In the genomic region with DNA sequence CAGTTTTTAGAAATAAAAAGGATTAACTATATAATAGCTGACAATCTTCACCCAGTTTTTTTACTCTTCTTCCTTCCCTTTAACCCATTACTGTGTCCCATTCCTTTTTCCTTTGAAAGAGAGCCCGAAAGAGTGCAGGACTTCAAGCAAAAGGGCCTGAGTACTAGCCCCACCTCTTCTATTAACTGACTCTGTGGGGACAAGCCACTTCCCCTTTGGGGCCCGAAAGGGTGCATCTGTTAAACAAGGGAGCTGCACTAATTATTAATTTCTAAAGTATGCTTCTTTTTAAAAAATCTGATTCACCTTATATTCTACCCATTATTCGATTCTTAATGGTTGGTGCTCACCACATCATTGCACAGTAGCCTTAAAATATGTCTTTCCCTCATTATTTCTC, we compare ENCODE assay signal across 8 cellular contexts. TPM values are rescaled to one million over a fixed set of nuclear protein-coding genes. Genes with fewer than 3 reads are reported as not detected.
A peak's percentile ranks its signal among the peaks of the same experiment; 100 is the strongest.
DNase-seq lines count a peak whose midpoint lies in the region; ATAC-seq and TF ChIP-seq lines count a peak whose summit lies in the region.

No MANE protein-coding gene starts in this region.

- TF ChIP-seq CTCF in progenitor cell of endocrine pancreas (IDR thresholded peaks at IDR 0.05; ENCODE audit: unreplicated experiment) (no peak), foreskin keratinocyte (conservative IDR thresholded peaks at IDR 0.05) (no peak)

- ATAC-seq in GM18867 (IDR thresholded peaks at IDR 0.05; ENCODE audit: unreplicated experiment) (peak; percentile 31), HG03108 (IDR thresholded peaks at IDR 0.05; ENCODE audit: unreplicated experiment) (peak; percentile 26), foreskin keratinocyte (no peak)

- H3K27me3 Mint-ChIP-seq in activated T-helper 1 cell treated with anti-CD3 and anti-CD28 coated beads, Interleukin-12 subunit alpha, Interleukin-12 subunit beta, Interleukin-2, Interleukin-4 antibody, amounts not matched to agents 30 ng/mL and 10 ng/mL and 1 ng/mL, durations not matched to agents 14 hours and 24 hours and 36 hours (ENCODE audit: insufficient read depth): peaks cover 3% of the 10 kb centered on the region
- no peaks in the 10 kb centered on the region for H3K27me3 Mint-ChIP-seq in progenitor cell of endocrine pancreas

- no peak for DNase-seq in activated T-helper 1 cell treated with anti-CD3 and anti-CD28 coated beads, Interleukin-12 subunit alpha, Interleukin-12 subunit beta, Interleukin-2, Interleukin-4 antibody, amounts not matched to agents 30 ng/mL and 10 ng/mL and 1 ng/mL, durations not matched to agents 14 hours and 24 hours and 36 hours (ENCODE audit: low spot score)
- DNase-seq in progenitor cell of endocrine pancreas (ENCODE audit: low spot score, unreplicated experiment) (no peak), activated gamma-delta T cell treated with Interleukin-2 at 50 U/mL for 16 hours (no peak), foreskin keratinocyte (no peak), NCI-H2107 treated with DMSO at 0.1 percent for 48 hours (lab: John Stamatoyannopoulos, UW; ENCODE audit: unreplicated experiment) (no peak)
- DNase-seq in central memory CD4-positive, alpha-beta T cell: no peak

- H3K4me1 ChIP-seq in foreskin keratinocyte: peaks cover 16% of the 10 kb centered on the region

- no peaks in the 10 kb centered on the region for H3K9me3 Mint-ChIP-seq in activated T-helper 1 cell treated with anti-CD3 and anti-CD28 coated beads, Interleukin-12 subunit alpha, Interleukin-12 subunit beta, Interleukin-2, Interleukin-4 antibody, amounts not matched to agents 30 ng/mL and 10 ng/mL and 1 ng/mL, durations not matched to agents 14 hours and 24 hours and 36 hours
- no peaks in the 10 kb centered on the region for H3K9me3 Mint-ChIP-seq in progenitor cell of endocrine pancreas (ENCODE audit: low read depth)

- H3K36me3 Mint-ChIP-seq in activated T-helper 1 cell treated with anti-CD3 and anti-CD28 coated beads, Interleukin-12 subunit alpha, Interleukin-12 subunit beta, Interleukin-2, Interleukin-4 antibody, amounts not matched to agents 30 ng/mL and 10 ng/mL and 1 ng/mL, durations not matched to agents 14 hours and 24 hours and 36 hours (ENCODE audit: low read depth): peaks cover 12% of the 10 kb centered on the region
- H3K36me3 Mint-ChIP-seq in progenitor cell of endocrine pancreas (ENCODE audit: insufficient read depth): no peaks in the 10 kb centered on the region

- H3K4me1 Mint-ChIP-seq in activated T-helper 1 cell treated with anti-CD3 and anti-CD28 coated beads, Interleukin-12 subunit alpha, Interleukin-12 subunit beta, Interleukin-2, Interleukin-4 antibody, amounts not matched to agents 30 ng/mL and 10 ng/mL and 1 ng/mL, durations not matched to agents 14 hours and 24 hours and 36 hours (ENCODE audit: low read depth): peaks cover 70% of the 10 kb centered on the region
- peaks cover 50% of the 10 kb centered on the region for H3K4me1 Mint-ChIP-seq in progenitor cell of endocrine pancreas (ENCODE audit: low read depth)

- peak overlapping the region; percentile 46 for H3K27ac Mint-ChIP-seq in activated T-helper 1 cell treated with anti-CD3 and anti-CD28 coated beads, Interleukin-12 subunit alpha, Interleukin-12 subunit beta, Interleukin-2, Interleukin-4 antibody, amounts not matched to agents 30 ng/mL and 10 ng/mL and 1 ng/mL, durations not matched to agents 14 hours and 24 hours and 36 hours
- H3K27ac Mint-ChIP-seq in progenitor cell of endocrine pancreas: peak overlapping the region; percentile 73

- no peaks in the 10 kb centered on the region for H3K27me3 ChIP-seq in foreskin keratinocyte

- intact Hi-C loops in activated T-helper 1 cell treated with anti-CD3 and anti-CD28 coated beads, Interleukin-12 subunit alpha, Interleukin-12 subunit beta, Interleukin-2, Interleukin-4 antibody, amounts not matched to agents 30 ng/mL and 10 ng/mL and 1 ng/mL, durations not matched to agents 14 hours and 24 hours and 36 hours (cut with micrococcal nuclease): loop anchor here (2.0 to 5.0 kb wide), 3 partner anchors 17 to 135 kb away; no protein-coding TSS in a partner anchor

- peak overlapping the region; percentile 86 for H3K4me3 Mint-ChIP-seq in activated T-helper 1 cell treated with anti-CD3 and anti-CD28 coated beads, Interleukin-12 subunit alpha, Interleukin-12 subunit beta, Interleukin-2, Interleukin-4 antibody, amounts not matched to agents 30 ng/mL and 10 ng/mL and 1 ng/mL, durations not matched to agents 14 hours and 24 hours and 36 hours
- H3K4me3 Mint-ChIP-seq in progenitor cell of endocrine pancreas (ENCODE audit: low read depth): no peak overlapping the region

- no peak overlapping the region for H3K27ac ChIP-seq in foreskin keratinocyte

RNA-seq across cellular contexts. Expression of a gene that starts 3.3 kb away (rescaled TPM):
- 53.6 and 58.6 TPM in 2 replicates for total RNA-seq in activated T-helper 1 cell treated with anti-CD3 and anti-CD28 coated beads, Interleukin-12 subunit alpha, Interleukin-12 subunit beta, Interleukin-2, Interleukin-4 antibody, amounts not matched to agents 30 ng/mL and 10 ng/mL and 1 ng/mL, durations not matched to agents 14 hours and 24 hours and 36 hours
- total RNA-seq in progenitor cell of endocrine pancreas: 57.1 and 61.0 TPM in 2 replicates
- total RNA-seq in foreskin keratinocyte: 42.4 and 45.3 TPM in 2 replicates
- 12.1 and 17.2 TPM in 2 replicates for polyA plus RNA-seq in foreskin keratinocyte
